ENCODE assay signal across 14 cellular contexts in the genomic region with DNA sequence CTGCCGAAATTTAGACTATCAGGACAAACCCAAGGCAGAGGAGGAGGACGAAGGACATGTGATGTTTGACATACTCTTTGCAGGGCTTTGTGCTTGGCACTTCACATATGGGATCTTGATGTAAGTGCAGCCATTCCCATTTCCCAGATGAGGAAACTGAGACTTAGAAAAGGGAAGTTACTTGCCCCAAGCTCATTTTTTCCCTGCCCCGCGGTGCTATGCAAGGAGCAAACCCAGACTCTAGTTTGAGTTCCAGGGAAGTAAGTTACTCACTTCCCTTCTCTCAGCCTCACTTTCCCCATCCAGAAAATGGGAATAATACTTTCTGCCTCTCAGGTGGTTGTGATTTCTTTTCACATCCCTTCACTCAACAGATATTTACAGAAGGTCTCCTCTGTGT. TPM values are rescaled to one million over a fixed set of nuclear protein-coding genes. Genes with fewer than 3 reads are reported as not detected.
A peak's percentile ranks its signal among the peaks of the same experiment; 100 is the strongest.
DNase-seq lines count a peak whose midpoint lies in the region; ATAC-seq and TF ChIP-seq lines count a peak whose summit lies in the region.
"Had no signal": no experiment of that assay in that cellular context is flagged by ENCODE, and none has a peak within 500 bp of the region (broad histone marks: within the 10 kb centered on the region; RNA-seq: fewer than 3 reads in every experiment).

No MANE protein-coding gene starts in this region.

- no peak for DNase-seq in left ventricle myocardium inferior
- no peak for DNase-seq in right cardiac atrium
- peak; percentile 21 for DNase-seq in chondrocyte (ENCODE audit: low spot score)
- no peak for DNase-seq in psoas muscle
- DNase-seq in GM13976 (ENCODE audit: low spot score), result no peak
- DNase-seq: GF-D8, Karpas-422, NCI-H187 treated with DMSO at 0.1 percent for 48 hours, NCI-H774, SIG-M5 had no signal

- H3K27ac ChIP-seq in left ventricle myocardium inferior (replicated peaks), result peak overlapping the region; percentile 82
- H3K27ac ChIP-seq in right cardiac atrium (ENCODE audit: low read length), result no peak overlapping the region
- H3K27ac ChIP-seq in psoas muscle, result peak overlapping the region; percentile 58

- H3K36me3 Mint-ChIP-seq in chondrocyte (ENCODE audit: low read depth), result no peaks in the 10 kb centered on the region

- no peak for ATAC-seq in right cardiac atrium
- ATAC-seq in psoas muscle, result no peak
- ATAC-seq in HG03159 (IDR thresholded peaks at IDR 0.05; ENCODE audit: unreplicated experiment), result no peak
- no peak for ATAC-seq in HG03460 (IDR thresholded peaks at IDR 0.05; ENCODE audit: unreplicated experiment)
- ATAC-seq: Panc1 had no signal

- intact Hi-C loops in left ventricle myocardium inferior (cut with micrococcal nuclease) (no loop called here), right cardiac atrium (cut with DNase I) (no loop called here), psoas muscle (cut with DNase I) (no loop called here)

- H3K9me3 ChIP-seq in left ventricle myocardium inferior (replicated peaks) (no peaks in the 10 kb centered on the region), right cardiac atrium (ENCODE audit: control insufficient read depth, low read length) (no peaks in the 10 kb centered on the region), psoas muscle (no peaks in the 10 kb centered on the region)

- H3K4me3 Mint-ChIP-seq in chondrocyte (ENCODE audit: unreplicated experiment), result no peak overlapping the region
- H3K4me3 Mint-ChIP-seq: B cell had no signal

- H3K27me3 ChIP-seq in left ventricle myocardium inferior (ENCODE audit: low read depth), result no peaks in the 10 kb centered on the region
- no peaks in the 10 kb centered on the region for H3K27me3 ChIP-seq in right cardiac atrium (ENCODE audit: control insufficient read depth, insufficient read depth)
- no peaks in the 10 kb centered on the region for H3K27me3 ChIP-seq in psoas muscle (ENCODE audit: insufficient read depth in 3 of 3, low read length in 2 of 3)

- peaks cover 39% of the 10 kb centered on the region for H3K4me1 Mint-ChIP-seq in chondrocyte (ENCODE audit: low read depth)

- 95% methylated on average over 4 of the region's 4 CpGs for WGBS in right cardiac atrium
- 95 to 96% (median 96%) methylated on average over 4 of the region's 4 CpGs for WGBS in psoas muscle, 3 donors

- H3K36me3 ChIP-seq in left ventricle myocardium inferior, result no peaks in the 10 kb centered on the region
- H3K36me3 ChIP-seq in psoas muscle (ENCODE audit: insufficient read depth in 1 of 2, low read depth in 1 of 2), result no peaks in the 10 kb centered on the region

- H3K27me3 Mint-ChIP-seq in chondrocyte (ENCODE audit: low read depth), result no peaks in the 10 kb centered on the region

- no peaks in the 10 kb centered on the region for H3K9me3 Mint-ChIP-seq in chondrocyte (ENCODE audit: low read depth)

- H3K4me1 ChIP-seq in left ventricle myocardium inferior, result peaks cover 45% of the 10 kb centered on the region
- H3K4me1 ChIP-seq in right cardiac atrium (ENCODE audit: control insufficient read depth, insufficient read depth, low read length), result peaks cover 9% of the 10 kb centered on the region
- peaks cover 34% of the 10 kb centered on the region for H3K4me1 ChIP-seq in psoas muscle

- TF ChIP-seq CTCF in left ventricle myocardium inferior (IDR thresholded peaks at IDR 0.05; ENCODE audit: borderline replicate concordance) (no peak), chondrocyte (IDR thresholded peaks at IDR 0.05) (no peak), psoas muscle (IDR thresholded peaks at IDR 0.05) (no peak), GM13976 (IDR thresholded peaks at IDR 0.05; ENCODE audit: borderline replicate concordance, control extremely low read depth, extremely low read depth, insufficient read depth, missing control alignments) (no peak)

- no peak overlapping the region for H3K27ac Mint-ChIP-seq in chondrocyte (ENCODE audit: unreplicated experiment)
- H3K27ac Mint-ChIP-seq: B cell had no signal

- H3K4me3 ChIP-seq in left ventricle myocardium inferior (no peak overlapping the region), right cardiac atrium (ENCODE audit: low read length) (no peak overlapping the region), psoas muscle (no peak overlapping the region)

- in situ Hi-C loops in GM13976 (cut with MboI; ENCODE audit: low sequenced_read_pairs, unreplicated experiment), result no loop called here

RNA-seq across cellular contexts. Expression of a gene that starts 4.5 kb away (rescaled TPM):
- 2.1 TPM for total RNA-seq in left ventricle myocardium inferior
- 1 to 10 TPM; 1.9 to 7.0 (median 5.3) TPM for total RNA-seq in right cardiac atrium
- polyA plus RNA-seq in right cardiac atrium, result 1.1 TPM
- total RNA-seq in chondrocyte, result 1.1 to 3.2 TPM (median 1.7 TPM) in 3 replicates
- total RNA-seq in psoas muscle, result 1 to 10 TPM in 3 of 4 donors, under 1 TPM in 1; 0.84 to 8.6 (median 3.3) TPM
- under 1 TPM; 0.42 to 0.88 (median 0.44) TPM for polyA plus RNA-seq in psoas muscle
